ENCODE assay signal across 8 cellular contexts in the genomic region with DNA sequence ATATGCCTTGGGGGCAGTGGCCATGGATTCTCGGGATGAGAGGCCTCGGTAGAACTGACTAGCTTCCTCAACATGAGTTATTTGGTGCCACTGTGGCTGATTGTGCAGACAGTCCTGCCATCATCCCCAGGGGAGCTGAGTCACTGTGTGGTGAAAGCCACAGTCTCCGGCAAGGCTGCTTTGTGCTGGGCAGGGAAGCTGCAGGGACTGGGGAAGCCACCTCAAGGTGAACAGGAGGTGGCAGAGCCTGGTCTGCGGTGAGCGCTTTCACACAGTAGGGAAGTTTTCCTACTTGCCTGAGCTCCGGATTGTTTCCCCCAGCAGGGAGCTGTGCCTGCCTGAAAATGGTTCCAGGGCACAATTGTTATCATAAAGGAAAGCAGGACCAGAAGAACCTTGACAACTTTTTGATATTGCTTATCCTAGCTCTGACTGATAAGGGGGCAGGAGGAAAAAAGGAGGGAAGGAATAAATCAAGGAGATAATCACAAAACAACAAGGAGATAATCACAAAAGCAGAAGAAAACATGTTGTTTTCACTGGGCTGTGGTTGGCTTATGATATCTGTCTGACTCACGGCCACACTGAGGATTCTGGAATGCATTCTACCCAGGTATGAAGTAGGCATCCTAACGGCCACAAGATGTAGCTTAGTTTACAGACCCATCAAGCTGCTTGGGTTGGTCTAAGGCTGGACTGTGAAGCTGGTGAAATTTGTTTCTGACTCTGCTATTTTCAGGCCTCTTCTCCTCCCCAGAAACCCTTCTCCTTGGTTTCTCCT. TPM values are rescaled to one million over a fixed set of nuclear protein-coding genes. Genes with fewer than 3 reads are reported as not detected.
DNase-seq lines count a peak whose midpoint lies in the region; ATAC-seq and TF ChIP-seq lines count a peak whose summit lies in the region.

No MANE protein-coding gene starts in this region.

- H3K4me1 Mint-ChIP-seq in activated CD8-positive, alpha-beta T cell treated with anti-CD3 and anti-CD28 coated beads, Interleukin-2, amount 10 ng/mL, durations not matched to agents 7 days and 5 days (ENCODE audit: low read depth), result no peaks in the 10 kb centered on the region

- in situ Hi-C loops in GM13976 (cut with MboI; ENCODE audit: low sequenced_read_pairs, unreplicated experiment), result no loop called here

- H3K9me3 Mint-ChIP-seq in activated CD8-positive, alpha-beta T cell treated with anti-CD3 and anti-CD28 coated beads, Interleukin-2, amount 10 ng/mL, durations not matched to agents 7 days and 5 days (ENCODE audit: insufficient read depth), result no peaks in the 10 kb centered on the region

- peak; percentile 99 for ATAC-seq in activated CD8-positive, alpha-beta T cell treated with anti-CD3 and anti-CD28 coated beads, Interleukin-2, amount 10 ng/mL, durations not matched to agents 7 days and 5 days

- H3K27ac ChIP-seq in tibial artery, result no peak overlapping the region

- no peaks in the 10 kb centered on the region for H3K36me3 ChIP-seq in tibial artery

- no peak for TF ChIP-seq CTCF in GM13976 (IDR thresholded peaks at IDR 0.05; ENCODE audit: borderline replicate concordance, control extremely low read depth, extremely low read depth, insufficient read depth, missing control alignments)
- no peak for TF ChIP-seq CTCF in fibroblast of mammary gland (conservative IDR thresholded peaks at IDR 0.05; ENCODE audit: control insufficient read depth, insufficient read depth, low read depth, low read length)
- no peak for TF ChIP-seq CTCF in tibial artery (IDR thresholded peaks at IDR 0.05)

- peaks cover 0 to 6% (median 0%) of the 10 kb centered on the region in 3 donors for H3K9me3 ChIP-seq in tibial artery

- intact Hi-C loops in tibial artery (cut with DNase I; ENCODE audit: low total_unique reads), result no loop called here

- H3K4me3 Mint-ChIP-seq in activated CD8-positive, alpha-beta T cell treated with anti-CD3 and anti-CD28 coated beads, Interleukin-2, amount 10 ng/mL, durations not matched to agents 7 days and 5 days, result no peak overlapping the region

- H3K27ac Mint-ChIP-seq in activated CD8-positive, alpha-beta T cell treated with anti-CD3 and anti-CD28 coated beads, Interleukin-2, amount 10 ng/mL, durations not matched to agents 7 days and 5 days, result no peak overlapping the region

- POLR2A ChIA-PET in activated CD8-positive, alpha-beta T cell treated with anti-CD3 and anti-CD28 coated beads, Interleukin-2, amount 10 ng/mL, durations not matched to agents 7 days and 5 days (lab: Charles Lee), result interaction anchor here (0.5 to 3.3 kb wide), 6 partner anchors 9 to 96 kb away, joined by 3 to 12 read pairs (median 3); partner anchors contain the start of gene GNG2

- DNase-seq in GM13976 (ENCODE audit: low spot score) (peak; percentile 26), HCEC 1CT (peak; percentile 61), NCI-H146 (lab: John Stamatoyannopoulos, UW) (peak; percentile 24), fibroblast of mammary gland (ENCODE audit: low read depth) (peak; percentile 61), tibial artery (no peak), NCI-H2196 (lab: John Stamatoyannopoulos, UW; ENCODE audit: unreplicated experiment) (no peak)
- peak; percentile 80 for DNase-seq in activated CD8-positive, alpha-beta T cell treated with anti-CD3 and anti-CD28 coated beads, Interleukin-2, amount 10 ng/mL, durations not matched to agents 7 days and 5 days
- DNase-seq in stimulated activated CD8-positive, alpha-beta memory T cell treated with anti-CD3 and anti-CD28 coated beads, Interleukin-12 subunit alpha, Interleukin-12 subunit beta, amount 100 ng/mL, for 1 hour (ENCODE audit: low read depth), result peak; percentile 53

- no peaks in the 10 kb centered on the region for H3K27me3 ChIP-seq in tibial artery

- H3K4me1 ChIP-seq in tibial artery, result no peaks in the 10 kb centered on the region

- H3K27me3 Mint-ChIP-seq in activated CD8-positive, alpha-beta T cell treated with anti-CD3 and anti-CD28 coated beads, Interleukin-2, amount 10 ng/mL, durations not matched to agents 7 days and 5 days (ENCODE audit: low read depth), result peaks cover 4% of the 10 kb centered on the region

- CTCF ChIA-PET in activated CD8-positive, alpha-beta T cell treated with anti-CD3 and anti-CD28 coated beads, Interleukin-2, amount 10 ng/mL, durations not matched to agents 7 days and 5 days (lab: Charles Lee), result interaction anchor here (0.9 to 3.0 kb wide), 8 partner anchors 11 to 152 kb away, joined by 3 to 21 read pairs (median 4); partner anchors contain the start of gene GNG2

- H3K36me3 Mint-ChIP-seq in activated CD8-positive, alpha-beta T cell treated with anti-CD3 and anti-CD28 coated beads, Interleukin-2, amount 10 ng/mL, durations not matched to agents 7 days and 5 days (ENCODE audit: low read depth), result peaks cover 2% of the 10 kb centered on the region

- H3K4me3 ChIP-seq in fibroblast of mammary gland (ENCODE audit: control insufficient read depth, low read depth, low read length) (no peak overlapping the region), tibial artery (no peak overlapping the region)

RNA-seq across cellular contexts. Expression of gene GNG2, which starts 32.2 kb away (rescaled TPM):
- total RNA-seq in activated CD8-positive, alpha-beta T cell treated with anti-CD3 and anti-CD28 coated beads, Interleukin-2, amount 10 ng/mL, durations not matched to agents 7 days and 5 days, result 100 to 1,000 TPM; 293 to 302 TPM

Comparison
In these comparisons a context has a peak if more than half of its experiments do, and no peak if none do; other contexts are left out.
1. DNase-seq: peak in GM13976 (single experiment), HCEC 1CT (single experiment), NCI-H146 (single experiment), activated CD8-positive, alpha-beta T cell treated with anti-CD3 and anti-CD28 coated beads, Interleukin-2, amount 10 ng/mL, durations not matched to agents 7 days and 5 days (single experiment), fibroblast of mammary gland (single experiment) and stimulated activated CD8-positive, alpha-beta memory T cell treated with anti-CD3 and anti-CD28 coated beads, Interleukin-12 subunit alpha, Interleukin-12 subunit beta, amount 100 ng/mL, for 1 hour (single experiment); none in tibial artery (0 of 2) and NCI-H2196 (single experiment).